In the genomic region with DNA sequence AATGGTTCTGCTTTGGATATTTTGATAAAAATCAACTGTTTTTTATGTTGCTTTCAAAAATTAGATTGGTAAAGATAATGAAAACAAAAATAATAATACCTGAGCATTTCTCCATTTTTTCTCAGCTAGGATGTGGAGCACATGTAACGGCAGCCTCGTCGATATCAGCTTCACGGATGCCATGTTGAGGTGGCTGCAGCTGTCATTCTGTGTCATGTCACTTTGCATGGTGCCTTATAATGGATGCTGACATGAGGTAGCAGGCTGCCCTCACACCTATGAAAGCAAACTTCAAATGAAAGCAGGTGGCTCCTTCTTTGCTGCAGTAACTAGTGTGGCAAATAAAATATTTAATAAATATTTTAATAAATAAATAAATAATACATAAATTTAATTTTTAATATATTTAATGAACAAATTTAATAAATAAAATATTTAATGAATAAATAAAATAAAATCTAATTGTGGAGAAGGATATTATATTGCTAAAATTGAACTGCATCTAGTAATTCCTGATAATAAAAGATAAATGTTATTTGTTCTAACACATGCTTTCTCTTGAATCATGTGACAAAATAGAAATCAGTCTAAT, we compare ENCODE assay signal across 18 cellular contexts.
DNase-seq lines count a peak whose midpoint lies in the region; FAIRE-seq and TF ChIP-seq lines count a peak whose summit lies in the region.
"Had no signal": no experiment of that assay in that cellular context is flagged by ENCODE, and none has a peak within 500 bp of the region (broad histone marks: within the 10 kb centered on the region; RNA-seq: fewer than 3 reads in every experiment).

No MANE protein-coding gene starts in this region.

- H3K36me3 ChIP-seq in kidney (ENCODE audit: control insufficient read depth in 1 of 2, insufficient read depth in 2 of 2, low read length in 2 of 2) (no peaks in the 10 kb centered on the region), small intestine (ENCODE audit: control insufficient read depth in 2 of 2, insufficient read depth in 2 of 2, low read length in 2 of 2) (no peaks in the 10 kb centered on the region), ascending aorta (no peaks in the 10 kb centered on the region)
- H3K36me3 ChIP-seq: BLaER1 treated with 17β-estradiol and CSF1 and Interleukin-3, amounts not matched to agents 10 nM and 100 nM had no signal

- H3K4me1 ChIP-seq in kidney (ENCODE audit: control insufficient read depth in 1 of 2, insufficient read depth in 1 of 2, low read depth in 1 of 2, low read length in 2 of 2) (no peaks in the 10 kb centered on the region), small intestine (ENCODE audit: control insufficient read depth in 2 of 2, insufficient read depth in 1 of 2, low read depth in 1 of 2, low read length in 1 of 2) (no peaks in the 10 kb centered on the region), ascending aorta (no peaks in the 10 kb centered on the region)
- H3K4me1 ChIP-seq: BLaER1 treated with 17β-estradiol and CSF1 and Interleukin-3, amounts not matched to agents 10 nM and 100 nM had no signal

- intact Hi-C loops in kidney (cut with DNase I) (no loop called here), ascending aorta (cut with DNase I) (no loop called here)

- DNase-seq in RCC 7860 (ENCODE audit: low spot score) (no peak), SK-N-DZ (ENCODE audit: low spot score) (peak; percentile 45), kidney (no peak), small intestine (no peak), ascending aorta (ENCODE audit: low spot score in 2 of 2) (no peak), inferior parietal cortex (ENCODE audit: extremely low spot score) (no peak)
- DNase-seq in activated naive CD4-positive, alpha-beta T cell (lab: John Stamatoyannopoulos, UW), result no peak
- DNase-seq: Calu3; CD8-positive, alpha-beta T cell; DMS79 treated with DMSO at 0.1 percent for 48 hours; H7; HFFc6; IMR-90 had no signal

- 92 to 96% (median 93%) methylated on average over 4 of the region's 4 CpGs for WGBS in small intestine, 3 donors

- no peak for TF ChIP-seq CTCF in kidney (IDR thresholded peaks at IDR 0.05; ENCODE audit: borderline replicate concordance, extremely low read depth, insufficient read depth)
- TF ChIP-seq CTCF in ascending aorta (IDR thresholded peaks at IDR 0.05), result no peak

- H3K9me3 ChIP-seq in kidney (ENCODE audit: control insufficient read depth in 1 of 2, low read length in 2 of 2) (no peaks in the 10 kb centered on the region), small intestine (ENCODE audit: control insufficient read depth, low read depth) (no peaks in the 10 kb centered on the region), ascending aorta (no peaks in the 10 kb centered on the region)
- H3K9me3 ChIP-seq: BLaER1 treated with 17β-estradiol and CSF1 and Interleukin-3, amounts not matched to agents 10 nM and 100 nM had no signal

- H3K27me3 ChIP-seq in small intestine (ENCODE audit: control insufficient read depth in 2 of 2, insufficient read depth in 2 of 2, low read length in 2 of 2) (no peaks in the 10 kb centered on the region), ascending aorta (no peaks in the 10 kb centered on the region)
- H3K27me3 ChIP-seq: BLaER1 treated with 17β-estradiol and CSF1 and Interleukin-3, amounts not matched to agents 10 nM and 100 nM had no signal

- H3K4me3 ChIP-seq in kidney (ENCODE audit: low read length in 2 of 2) (no peak overlapping the region), small intestine (ENCODE audit: low read depth in 1 of 2, low read length in 2 of 2) (no peak overlapping the region), ascending aorta (no peak overlapping the region)
- H3K4me3 ChIP-seq: BLaER1 treated with 17β-estradiol and CSF1 and Interleukin-3, amounts not matched to agents 10 nM and 100 nM; GM12878; GM23338 had no signal

- no peak overlapping the region for H3K9ac ChIP-seq in kidney (ENCODE audit: low read length in 2 of 2)
- H3K9ac ChIP-seq: BLaER1 treated with 17β-estradiol and CSF1 and Interleukin-3, amounts not matched to agents 10 nM and 100 nM had no signal

- H3K27ac ChIP-seq in kidney (ENCODE audit: low read depth in 2 of 2, low read length in 2 of 2) (no peak overlapping the region), small intestine (ENCODE audit: low read depth in 1 of 2, low read length in 1 of 2) (no peak overlapping the region), ascending aorta (no peak overlapping the region)
- H3K27ac ChIP-seq: BLaER1 treated with 17β-estradiol and CSF1 and Interleukin-3, amounts not matched to agents 10 nM and 100 nM; HL-60 had no signal

- FAIRE-seq in RCC 7860 (lab: Jason Lieb, UNC) (peak; percentile 15), kidney (lab: Jason Lieb, UNC) (peak; percentile 78), small intestine (lab: Jason Lieb, UNC) (peak; percentile 15)
- FAIRE-seq: GM12878, GM19239 had no signal
